2 cellular contexts compared by ENCODE assay signal in the genomic region with DNA sequence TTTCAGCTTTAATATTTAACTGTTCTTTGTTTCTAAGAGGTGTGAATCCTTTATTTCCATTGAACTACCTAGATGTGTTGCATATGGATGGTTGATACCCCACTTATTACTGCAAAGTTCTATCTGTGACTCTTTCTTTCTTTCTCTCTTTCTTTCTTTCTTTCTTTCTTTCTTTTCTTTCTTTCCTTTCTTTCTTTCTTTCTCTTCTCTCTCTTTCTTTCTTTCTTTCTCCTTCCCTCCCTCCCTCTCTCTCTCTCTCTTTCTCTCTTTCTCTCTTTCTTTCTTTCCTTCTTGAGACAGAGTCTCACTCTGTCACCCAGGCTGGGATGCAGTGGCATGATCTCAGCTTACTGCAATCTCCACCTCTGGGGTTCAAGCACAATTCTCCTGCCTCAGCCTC.
TF ChIP-seq lines count a peak whose summit lies in the region.

No MANE protein-coding gene starts in this region.

TF ChIP-seq in HEK293, 187 proteins besides CTCF, POLR2A, EP300 and RAD21:
- TF ChIP-seq GLI2 (tag by site-specific recombination; IDR thresholded peaks at IDR 0.05; ENCODE audit: borderline replicate concordance, low read depth) (no peak), SP2 (tag by site-specific recombination; IDR thresholded peaks at IDR 0.05) (no peak), ZNF366 (tag by site-specific recombination; conservative IDR thresholded peaks at IDR 0.05) (peak; percentile 94)

TF ChIP-seq in K562, 482 proteins besides CTCF, POLR2A, EP300 and RAD21:
- TF ChIP-seq, protein P1, sequence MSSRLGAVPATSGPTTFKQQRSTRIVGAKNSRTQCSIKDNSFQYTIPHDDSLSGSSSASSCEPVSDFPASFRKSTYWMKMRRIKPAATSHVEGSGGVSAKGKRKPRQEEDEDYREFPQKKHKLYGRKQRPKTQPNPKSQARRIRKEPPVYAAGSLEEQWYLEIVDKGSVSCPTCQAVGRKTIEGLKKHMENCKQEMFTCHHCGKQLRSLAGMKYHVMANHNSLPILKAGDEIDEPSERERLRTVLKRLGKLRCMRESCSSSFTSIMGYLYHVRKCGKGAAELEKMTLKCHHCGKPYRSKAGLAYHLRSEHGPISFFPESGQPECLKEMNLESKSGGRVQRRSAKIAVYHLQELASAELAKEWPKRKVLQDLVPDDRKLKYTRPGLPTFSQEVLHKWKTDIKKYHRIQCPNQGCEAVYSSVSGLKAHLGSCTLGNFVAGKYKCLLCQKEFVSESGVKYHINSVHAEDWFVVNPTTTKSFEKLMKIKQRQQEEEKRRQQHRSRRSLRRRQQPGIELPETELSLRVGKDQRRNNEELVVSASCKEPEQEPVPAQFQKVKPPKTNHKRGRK (tag; IDR thresholded peaks at IDR 0.05) = peak; percentile 64
- TF ChIP-seq, protein P2, sequence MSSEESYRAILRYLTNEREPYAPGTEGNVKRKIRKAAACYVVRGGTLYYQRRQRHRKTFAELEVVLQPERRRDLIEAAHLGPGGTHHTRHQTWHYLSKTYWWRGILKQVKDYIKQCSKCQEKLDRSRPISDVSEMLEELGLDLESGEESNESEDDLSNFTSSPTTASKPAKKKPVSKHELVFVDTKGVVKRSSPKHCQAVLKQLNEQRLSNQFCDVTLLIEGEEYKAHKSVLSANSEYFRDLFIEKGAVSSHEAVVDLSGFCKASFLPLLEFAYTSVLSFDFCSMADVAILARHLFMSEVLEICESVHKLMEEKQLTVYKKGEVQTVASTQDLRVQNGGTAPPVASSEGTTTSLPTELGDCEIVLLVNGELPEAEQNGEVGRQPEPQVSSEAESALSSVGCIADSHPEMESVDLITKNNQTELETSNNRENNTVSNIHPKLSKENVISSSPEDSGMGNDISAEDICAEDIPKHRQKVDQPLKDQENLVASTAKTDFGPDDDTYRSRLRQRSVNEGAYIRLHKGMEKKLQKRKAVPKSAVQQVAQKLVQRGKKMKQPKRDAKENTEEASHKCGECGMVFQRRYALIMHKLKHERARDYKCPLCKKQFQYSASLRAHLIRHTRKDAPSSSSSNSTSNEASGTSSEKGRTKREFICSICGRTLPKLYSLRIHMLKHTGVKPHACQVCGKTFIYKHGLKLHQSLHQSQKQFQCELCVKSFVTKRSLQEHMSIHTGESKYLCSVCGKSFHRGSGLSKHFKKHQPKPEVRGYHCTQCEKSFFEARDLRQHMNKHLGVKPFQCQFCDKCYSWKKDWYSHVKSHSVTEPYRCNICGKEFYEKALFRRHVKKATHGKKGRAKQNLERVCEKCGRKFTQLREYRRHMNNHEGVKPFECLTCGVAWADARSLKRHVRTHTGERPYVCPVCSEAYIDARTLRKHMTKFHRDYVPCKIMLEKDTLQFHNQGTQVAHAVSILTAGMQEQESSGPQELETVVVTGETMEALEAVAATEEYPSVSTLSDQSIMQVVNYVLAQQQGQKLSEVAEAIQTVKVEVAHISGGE (CRISPR knock-in tag; IDR thresholded peaks at IDR 0.05) = no peak
- TF ChIP-seq SMAD1 (IDR thresholded peaks at IDR 0.05; ENCODE audit: low read depth, low read length, partially characterized antibody) (no peak), GATAD2B (IDR thresholded peaks at IDR 0.05; ENCODE audit: borderline replicate concordance) (no peak), ZNF644 (tag; IDR thresholded peaks at IDR 0.05; ENCODE audit: low read depth) (no peak)
